11 cellular contexts compared by ENCODE assay signal in genomic region chr18:63882333-63883141, GRCh38. TPM values are rescaled to one million over a fixed set of nuclear protein-coding genes. Genes with fewer than 3 reads are reported as not detected.
DNase-seq lines count a peak whose midpoint lies in the region; ATAC-seq and TF ChIP-seq lines count a peak whose summit lies in the region.
"Had no signal": no experiment of that assay in that cellular context is flagged by ENCODE, and none has a peak within 500 bp of the region (broad histone marks: within the 10 kb centered on the region; RNA-seq: fewer than 3 reads in every experiment).

No MANE protein-coding gene starts in this region.

- ATAC-seq in HG03432 (IDR thresholded peaks at IDR 0.05; ENCODE audit: unreplicated experiment) (peak; percentile 44), left lung (peak; percentile 91), HG02759 (IDR thresholded peaks at IDR 0.05; ENCODE audit: unreplicated experiment) (no peak)

- peak overlapping the region; percentile 58 for H3K27ac Mint-ChIP-seq in chondrocyte (ENCODE audit: unreplicated experiment)

- CTCF ChIA-PET in AG04450 (lab: Charles Lee): no interaction called here

- no peaks in the 10 kb centered on the region for H3K36me3 Mint-ChIP-seq in chondrocyte (ENCODE audit: low read depth)

- H3K4me1 ChIP-seq in left lung: peaks cover 0 to 13% of the 10 kb centered on the region in 2 donors

- peak; percentile 73 for DNase-seq in AG04450 (ENCODE audit: low read depth, low spot score)
- DNase-seq in chondrocyte (ENCODE audit: low spot score): no peak
- DNase-seq in left lung: no peak
- DNase-seq in NCI-H2196 (lab: John Stamatoyannopoulos, UW; ENCODE audit: unreplicated experiment): no peak
- no peak for DNase-seq in hippocampal formation (lab: John Stamatoyannopoulos, UW)
- no peak for DNase-seq in NCI-H146 (lab: John Stamatoyannopoulos, UW)
- DNase-seq: activated CD4-positive, alpha-beta T cell treated with anti-CD3 and anti-CD28 coated beads for 4 hours; NK-92 treated with Interleukin-12 subunit alpha and Interleukin-12 subunit beta, amount 100 ng/mL, for 24 hours had no signal

- H3K4me3 ChIP-seq in AG04450 (ENCODE audit: low read depth, low read length) (no peak overlapping the region), left lung (no peak overlapping the region)

- H3K4me3 Mint-ChIP-seq in chondrocyte (ENCODE audit: unreplicated experiment): no peak overlapping the region
- H3K4me3 Mint-ChIP-seq: central memory CD8-positive, alpha-beta T cell had no signal

- H3K9me3 ChIP-seq in AG04450 (ENCODE audit: control insufficient read depth, insufficient read depth, low read length): no peaks in the 10 kb centered on the region
- H3K9me3 ChIP-seq in left lung: no peaks in the 10 kb centered on the region

- TF ChIP-seq CTCF in AG04450 (IDR thresholded peaks at IDR 0.05; ENCODE audit: low read depth, low read length) (no peak), chondrocyte (IDR thresholded peaks at IDR 0.05) (no peak), left lung (IDR thresholded peaks at IDR 0.05) (no peak)

- intact Hi-C loops in left lung (cut with DNase I): no loop called here

- H3K4me1 Mint-ChIP-seq in chondrocyte (ENCODE audit: low read depth): peaks cover 11% of the 10 kb centered on the region
- H3K4me1 Mint-ChIP-seq: central memory CD8-positive, alpha-beta T cell had no signal

- no peaks in the 10 kb centered on the region for H3K36me3 ChIP-seq in left lung

- peaks cover 2% of the 10 kb centered on the region for H3K9me3 Mint-ChIP-seq in chondrocyte (ENCODE audit: low read depth)
- H3K9me3 Mint-ChIP-seq: central memory CD8-positive, alpha-beta T cell had no signal

- POLR2A ChIA-PET in AG04450 (lab: Yijun Ruan, JAX): interaction anchor here (0.7 to 1.0 kb wide), 2 partner anchors 88 to 460 kb away, joined by 3 read pairs; partner anchors contain the start of gene VPS4B

- H3K27me3 Mint-ChIP-seq in chondrocyte (ENCODE audit: low read depth): peaks cover 5% of the 10 kb centered on the region

- H3K27ac ChIP-seq in AG04450 (ENCODE audit: low read depth, low read length) (peak overlapping the region; percentile 40), left lung (peak overlapping the region in 1 of 2 donors; percentile 28)

- H3K27me3 ChIP-seq in AG04450 (ENCODE audit: control insufficient read depth, insufficient read depth, low read length) (no peaks in the 10 kb centered on the region), left lung (no peaks in the 10 kb centered on the region)

RNA-seq across cellular contexts. Expression of gene SERPINB2, which starts 5.0 kb away (rescaled TPM):
- polyA plus RNA-seq in AG04450 (2011; rRNA removed): 5.3 and 6.9 TPM in 2 replicates
- polyA minus RNA-seq in AG04450 (2011; rRNA and poly(A)+ RNA removed): 3.1 and 3.4 TPM in 2 replicates
- not detected in 3 replicates for total RNA-seq in chondrocyte
- total RNA-seq in left lung: 1 to 10 TPM; 1.1 to 3.5 TPM

RNA-seq across cellular contexts. Expression of gene SERPINB10, which starts 25.2 kb away (rescaled TPM):
- polyA plus RNA-seq in AG04450 (2011; rRNA removed): 0.19 TPM in 1 of 2 replicates, not detected in the other
- polyA minus RNA-seq in AG04450 (2011; rRNA and poly(A)+ RNA removed): not detected in 2 replicates
- total RNA-seq in chondrocyte (not detected in 3 replicates), left lung (under 1 TPM in 1 of 2 donors, not detected in 1; 0.58 TPM)
